In genomic region chr9:137574192-137574591, GRCh38 we compare ENCODE assay signal across 32 cellular contexts.
"Had no signal": no experiment of that assay in that cellular context is flagged by ENCODE, and none has a peak within 500 bp of the region (broad histone marks: within the 10 kb centered on the region; RNA-seq: fewer than 3 reads in every experiment).

No MANE protein-coding gene starts in this region.

- H3K27me3 Mint-ChIP-seq: activated CD4-positive, alpha-beta memory T cell treated with anti-CD3 and anti-CD28 coated beads, Interleukin-2, amount 10 ng/mL, durations not matched to agents 7 days and 5 days; activated CD8-positive, alpha-beta memory T cell treated with anti-CD3 and anti-CD28 coated beads, Interleukin-2, amount 10 ng/mL, durations not matched to agents 7 days and 5 days; activated naive CD4-positive, alpha-beta T cell treated with anti-CD3 and anti-CD28 coated beads, Interleukin-2, amount 10 ng/mL, durations not matched to agents 7 days and 5 days; activated naive CD8-positive, alpha-beta T cell; activated naive CD8-positive, alpha-beta T cell treated with anti-CD3 and anti-CD28 coated beads, Interleukin-2, amount 50 U/mL, for 24 hours; central memory CD8-positive, alpha-beta T cell had no signal

- H3K27ac ChIP-seq: PC-9, SJCRH30, SK-N-MC, WERI-Rb-1 had no signal

- H3K27ac Mint-ChIP-seq: activated CD8-positive, alpha-beta memory T cell treated with anti-CD3 and anti-CD28 coated beads, Interleukin-2, amount 10 ng/mL, durations not matched to agents 7 days and 5 days; activated naive CD4-positive, alpha-beta T cell treated with anti-CD3 and anti-CD28 coated beads, Interleukin-2, amount 10 ng/mL, durations not matched to agents 7 days and 5 days; activated naive CD8-positive, alpha-beta T cell; activated naive CD8-positive, alpha-beta T cell treated with anti-CD3 and anti-CD28 coated beads, Interleukin-2, amount 50 U/mL, for 24 hours had no signal

- H3K4me3 Mint-ChIP-seq: activated CD4-positive, alpha-beta memory T cell treated with anti-CD3 and anti-CD28 coated beads, Interleukin-2, amount 10 ng/mL, durations not matched to agents 7 days and 5 days; activated CD8-positive, alpha-beta memory T cell treated with anti-CD3 and anti-CD28 coated beads, Interleukin-2, amount 10 ng/mL, durations not matched to agents 7 days and 5 days; activated naive CD4-positive, alpha-beta T cell treated with anti-CD3 and anti-CD28 coated beads, Interleukin-2, amount 10 ng/mL, durations not matched to agents 7 days and 5 days; activated naive CD8-positive, alpha-beta T cell; activated naive CD8-positive, alpha-beta T cell treated with anti-CD3 and anti-CD28 coated beads, Interleukin-2, amount 50 U/mL, for 24 hours; brain; central memory CD8-positive, alpha-beta T cell had no signal

- DNase-seq: activated CD4-positive, alpha-beta memory T cell treated with anti-CD3 and anti-CD28 coated beads, Interleukin-2, amount 10 ng/mL, durations not matched to agents 7 days and 5 days; activated CD4-positive, alpha-beta T cell treated with anti-CD3 and anti-CD28 coated beads for 1 hour; activated CD4-positive, alpha-beta T cell treated with anti-CD3 and anti-CD28 coated beads for 48 hours; activated CD4-positive, CD25-positive, alpha-beta regulatory T cell; activated CD8-positive, alpha-beta memory T cell treated with anti-CD3 and anti-CD28 coated beads for 24 hours; activated CD8-positive, alpha-beta memory T cell treated with anti-CD3 and anti-CD28 coated beads, Interleukin-2, amount 10 ng/mL, durations not matched to agents 7 days and 5 days; activated CD8-positive, alpha-beta memory T cell treated with anti-CD3 and anti-CD28 coated beads, Interleukin-2, amount 50 U/mL, for 48 hours; activated effector memory CD4-positive, alpha-beta T cell treated with Interleukin-2 at 50 U/mL for 16 hours; activated naive CD4-positive, alpha-beta T cell treated with anti-CD3 and anti-CD28 coated beads, Interleukin-2, amount 10 ng/mL, durations not matched to agents 7 days and 5 days; activated naive CD8-positive, alpha-beta T cell treated with anti-CD3 and anti-CD28 coated beads, Interleukin-2, amount 50 U/mL, for 24 hours; activated T-cell treated with anti-CD3 and anti-CD28 coated beads, Interleukin-2, amount 50 U/mL, for 48 hours; anterior cingulate cortex; Kasumi-1; MG63; MV-4-11; NCI-H1092; NCI-H1436 treated with DMSO at 0.1 percent for 48 hours; NCI-H1694 treated with DMSO at 0.1 percent for 48 hours; NCI-H2029; NCI-H345; NCI-H526; NCI-H748 treated with DMSO at 0.1 percent for 48 hours; NK-92 treated with Interleukin-12 subunit alpha and Interleukin-12 subunit beta, amount 100 ng/mL, for 24 hours; PC-9; SHP77; SJCRH30; T1000; WERI-Rb-1 had no signal

- H3K27me3 ChIP-seq: MG63, SJCRH30 had no signal

- H3K4me2 ChIP-seq: PC-9 had no signal

- H2AFZ ChIP-seq: PC-9 had no signal

- H3K9me3 Mint-ChIP-seq: activated CD4-positive, alpha-beta memory T cell treated with anti-CD3 and anti-CD28 coated beads, Interleukin-2, amount 10 ng/mL, durations not matched to agents 7 days and 5 days; activated naive CD4-positive, alpha-beta T cell treated with anti-CD3 and anti-CD28 coated beads, Interleukin-2, amount 10 ng/mL, durations not matched to agents 7 days and 5 days; activated naive CD8-positive, alpha-beta T cell treated with anti-CD3 and anti-CD28 coated beads, Interleukin-2, amount 50 U/mL, for 24 hours; brain; central memory CD8-positive, alpha-beta T cell had no signal

- ATAC-seq: activated CD8-positive, alpha-beta memory T cell treated with anti-CD3 and anti-CD28 coated beads, Interleukin-2, amount 10 ng/mL, durations not matched to agents 7 days and 5 days; activated naive CD8-positive, alpha-beta T cell treated with anti-CD3 and anti-CD28 coated beads, Interleukin-2, amount 50 U/mL, for 24 hours had no signal

- H3K4me3 ChIP-seq: MG63, PC-9, SJCRH30, SK-N-MC had no signal

- H3K4me1 ChIP-seq: SJCRH30 had no signal

- H3K9me3 ChIP-seq: MG63, SJCRH30 had no signal
